Comparison of ENCODE assay signal across 1 cellular context in the genomic region with DNA sequence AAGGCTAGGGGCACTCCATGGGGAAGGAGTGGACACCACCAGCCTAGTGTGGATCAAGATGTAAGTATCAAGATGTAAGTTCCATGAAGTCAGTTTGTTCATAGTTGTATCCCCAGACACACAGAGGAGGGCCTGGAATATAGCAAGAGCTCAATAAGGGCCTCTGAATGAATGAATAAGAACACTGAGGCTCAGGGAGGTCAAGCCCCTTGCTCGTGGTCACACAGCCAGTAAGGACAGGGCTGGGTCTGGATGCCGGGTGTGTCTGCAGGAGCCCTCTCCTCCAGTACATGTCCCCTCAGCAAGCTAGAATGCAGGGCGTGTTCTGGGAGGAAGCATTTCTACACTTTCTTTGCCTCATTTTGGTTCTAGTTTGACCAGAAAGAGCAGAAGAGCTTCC.
TF ChIP-seq lines count a peak whose summit lies in the region.

No MANE protein-coding gene starts in this region.

TF ChIP-seq in HepG2, 621 proteins besides CTCF, POLR2A, EP300 and RAD21:
- TF ChIP-seq ZNF768 (CRISPR knock-in tag; IDR thresholded peaks at IDR 0.05) (peak; percentile 28; the same call in 1 of the 2 replicates), ZNF780A (CRISPR knock-in tag; IDR thresholded peaks at IDR 0.05) (no peak)
